ENCODE assay signal across 14 cellular contexts in the genomic region with DNA sequence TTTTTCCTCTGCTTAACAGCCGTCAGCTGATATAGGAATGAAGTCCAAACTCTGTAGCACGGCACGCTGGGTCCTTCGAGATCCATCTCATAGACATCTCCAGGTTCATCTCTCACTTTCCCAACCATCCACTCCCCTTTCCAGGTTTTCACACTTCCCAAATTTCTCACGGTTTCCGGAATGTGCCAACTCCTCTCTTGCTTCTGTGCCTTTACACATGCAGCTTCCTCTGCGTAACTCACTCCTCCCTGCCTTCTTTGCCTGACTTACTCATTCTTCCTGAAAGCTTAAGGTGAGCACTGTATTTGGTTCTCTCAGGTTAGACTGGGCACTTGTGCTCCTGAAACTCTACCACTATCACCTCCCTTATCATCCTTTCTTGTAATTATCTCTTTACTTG.
DNase-seq lines count a peak whose midpoint lies in the region; ATAC-seq and TF ChIP-seq lines count a peak whose summit lies in the region.
"Had no signal": no experiment of that assay in that cellular context is flagged by ENCODE, and none has a peak within 500 bp of the region (broad histone marks: within the 10 kb centered on the region; RNA-seq: fewer than 3 reads in every experiment).

No MANE protein-coding gene starts in this region.

- H3K4me3 Mint-ChIP-seq in MCF 10A (ENCODE audit: unreplicated experiment), result no peak overlapping the region
- no peak overlapping the region for H3K4me3 Mint-ChIP-seq in activated T-helper 2 cell treated with anti-CD3 and anti-CD28 coated beads, Interferon-gamma antibody, Interleukin-2, Interleukin-4, amounts not matched to agents 10 μg/mL and 5 μg/mL and 100 μg/mL, durations not matched to agents 14 hours and 24 hours and 36 hours (ENCODE audit: low read depth)

- CTCF ChIA-PET in MCF 10A (lab: Yijun Ruan, JAX) (interaction anchor here (1.5 kb wide), 1 partner anchor 19 kb away, joined by 4 read pairs; no protein-coding TSS in a partner anchor), mammary epithelial cell (lab: Charles Lee; ENCODE audit: low non-redundant PET) (no interaction called here)

- no peak overlapping the region for H3K4me2 ChIP-seq in mammary epithelial cell (ENCODE audit: insufficient read depth, low read depth, low read length)
- H3K4me2 ChIP-seq: BLaER1 treated with 17β-estradiol and CSF1 and Interleukin-3, amounts not matched to agents 10 nM and 100 nM had no signal

- no peaks in the 10 kb centered on the region for H4K20me1 ChIP-seq in mammary epithelial cell (ENCODE audit: insufficient read depth, low read length)
- H4K20me1 ChIP-seq: BLaER1 treated with 17β-estradiol and CSF1 and Interleukin-3, amounts not matched to agents 10 nM and 100 nM had no signal

- intact Hi-C loops in MCF 10A (cut with micrococcal nuclease) (no loop called here), mammary epithelial cell (cut with micrococcal nuclease) (no loop called here)
- intact Hi-C loops in activated T-helper 2 cell treated with anti-CD3 and anti-CD28 coated beads, Interferon-gamma antibody, Interleukin-2, Interleukin-4, amounts not matched to agents 10 μg/mL and 5 μg/mL and 100 μg/mL, durations not matched to agents 14 hours and 24 hours and 36 hours (cut with micrococcal nuclease), result no loop called here

- TF ChIP-seq CTCF in MCF 10A (IDR thresholded peaks at IDR 0.05; ENCODE audit: unreplicated experiment), result no peak
- TF ChIP-seq CTCF in mammary epithelial cell (conservative IDR thresholded peaks at IDR 0.05 in 1 of 2, IDR thresholded peaks at IDR 0.05 in 1 of 2; ENCODE audit: extremely low read depth in 1 of 2, insufficient read depth in 1 of 2, low read depth in 1 of 2, low read length in 2 of 2), result no peak
- no peak for TF ChIP-seq CTCF in cardiac fibroblast (IDR thresholded peaks at IDR 0.05; ENCODE audit: low read depth, low read length)
- TF ChIP-seq CTCF in fibroblast of pulmonary artery (IDR thresholded peaks at IDR 0.05; ENCODE audit: low read length, missing control alignments), result no peak
- TF ChIP-seq CTCF in omental fat pad (IDR thresholded peaks at IDR 0.05), result no peak

- H3K36me3 ChIP-seq in mammary epithelial cell (ENCODE audit: insufficient read depth, low read length), result no peaks in the 10 kb centered on the region

- H3K9ac ChIP-seq in mammary epithelial cell (ENCODE audit: insufficient read depth, low read length), result no peak overlapping the region
- H3K9ac ChIP-seq: BLaER1 treated with 17β-estradiol and CSF1 and Interleukin-3, amounts not matched to agents 10 nM and 100 nM had no signal

- dilution Hi-C loops in mammary epithelial cell (cut with HindIII; ENCODE audit: low sequenced_read_pairs), result no loop called here

- in situ Hi-C loops in mammary epithelial cell (cut with MboI; ENCODE audit: low sequenced_read_pairs in 2 of 2), result no loop called here

- H3K36me3 Mint-ChIP-seq in MCF 10A (ENCODE audit: insufficient read depth, unreplicated experiment), result peaks cover 42% of the 10 kb centered on the region
- peaks cover 11% of the 10 kb centered on the region for H3K36me3 Mint-ChIP-seq in activated T-helper 2 cell treated with anti-CD3 and anti-CD28 coated beads, Interferon-gamma antibody, Interleukin-2, Interleukin-4, amounts not matched to agents 10 μg/mL and 5 μg/mL and 100 μg/mL, durations not matched to agents 14 hours and 24 hours and 36 hours (ENCODE audit: low read depth)

- no peaks in the 10 kb centered on the region for H3K27me3 Mint-ChIP-seq in MCF 10A (ENCODE audit: insufficient read depth, unreplicated experiment)
- no peaks in the 10 kb centered on the region for H3K27me3 Mint-ChIP-seq in activated T-helper 2 cell treated with anti-CD3 and anti-CD28 coated beads, Interferon-gamma antibody, Interleukin-2, Interleukin-4, amounts not matched to agents 10 μg/mL and 5 μg/mL and 100 μg/mL, durations not matched to agents 14 hours and 24 hours and 36 hours (ENCODE audit: low read depth)
- H3K27me3 Mint-ChIP-seq: CD4-positive, CD25-positive, alpha-beta regulatory T cell had no signal

- H3K4me1 Mint-ChIP-seq in MCF 10A (ENCODE audit: insufficient read depth, unreplicated experiment), result no peaks in the 10 kb centered on the region
- no peaks in the 10 kb centered on the region for H3K4me1 Mint-ChIP-seq in activated T-helper 2 cell treated with anti-CD3 and anti-CD28 coated beads, Interferon-gamma antibody, Interleukin-2, Interleukin-4, amounts not matched to agents 10 μg/mL and 5 μg/mL and 100 μg/mL, durations not matched to agents 14 hours and 24 hours and 36 hours (ENCODE audit: low read depth)

- no peak overlapping the region for H3K27ac Mint-ChIP-seq in MCF 10A (ENCODE audit: low read depth, unreplicated experiment)
- H3K27ac Mint-ChIP-seq in activated T-helper 2 cell treated with anti-CD3 and anti-CD28 coated beads, Interferon-gamma antibody, Interleukin-2, Interleukin-4, amounts not matched to agents 10 μg/mL and 5 μg/mL and 100 μg/mL, durations not matched to agents 14 hours and 24 hours and 36 hours, result no peak overlapping the region
- H3K27ac Mint-ChIP-seq: CD4-positive, CD25-positive, alpha-beta regulatory T cell had no signal

- no peaks in the 10 kb centered on the region for H3K4me1 ChIP-seq in mammary epithelial cell (ENCODE audit: insufficient read depth, low read length)

- no peak overlapping the region for H2AFZ ChIP-seq in mammary epithelial cell (ENCODE audit: low read depth, low read length)

- peak; percentile 74 for ATAC-seq in omental fat pad (ENCODE audit: low FRiP score)
- ATAC-seq in HG03045 (IDR thresholded peaks at IDR 0.05; ENCODE audit: unreplicated experiment), result no peak
- ATAC-seq: GM12878 had no signal

- peaks cover 8% of the 10 kb centered on the region for H3K9me3 Mint-ChIP-seq in MCF 10A (ENCODE audit: unreplicated experiment)
- no peaks in the 10 kb centered on the region for H3K9me3 Mint-ChIP-seq in activated T-helper 2 cell treated with anti-CD3 and anti-CD28 coated beads, Interferon-gamma antibody, Interleukin-2, Interleukin-4, amounts not matched to agents 10 μg/mL and 5 μg/mL and 100 μg/mL, durations not matched to agents 14 hours and 24 hours and 36 hours

- no peaks in the 10 kb centered on the region for H3K27me3 ChIP-seq in mammary epithelial cell (ENCODE audit: insufficient read depth, low read length)
- H3K27me3 ChIP-seq: BLaER1 treated with 17β-estradiol and CSF1 and Interleukin-3, amounts not matched to agents 10 nM and 100 nM had no signal

- 97% methylated on average over 7 of the region's 7 CpGs for WGBS in mammary epithelial cell (ENCODE audit: low coverage, missing lambda C conversion rate)

- no peaks in the 10 kb centered on the region for H3K9me3 ChIP-seq in mammary epithelial cell (replicated peaks; ENCODE audit: insufficient read depth, low read length)

- DNase-seq in MCF 10A (ENCODE audit: unreplicated experiment), result peak; percentile 26
- DNase-seq in mammary epithelial cell, result no peak
- DNase-seq in cardiac fibroblast (ENCODE audit: low read depth in 2 of 2), result peak; percentile 47 to 52
- DNase-seq in fibroblast of pulmonary artery (ENCODE audit: low read depth), result peak; percentile 65
- DNase-seq in omental fat pad (ENCODE audit: low spot score), result no peak
- no peak for DNase-seq in activated T-helper 2 cell treated with anti-CD3 and anti-CD28 coated beads, Interferon-gamma antibody, Interleukin-2, Interleukin-4, amounts not matched to agents 10 μg/mL and 5 μg/mL and 100 μg/mL, durations not matched to agents 14 hours and 24 hours and 36 hours (ENCODE audit: low spot score)
- no peak for DNase-seq in RKO (ENCODE audit: low spot score)
- DNase-seq: ACHN; CD4-positive, CD25-positive, alpha-beta regulatory T cell; DMS53; HCEC 1CT had no signal

- H3K27ac ChIP-seq in mammary epithelial cell (ENCODE audit: insufficient read depth, low read depth, low read length), result no peak overlapping the region
- H3K27ac ChIP-seq: BLaER1 treated with 17β-estradiol and CSF1 and Interleukin-3, amounts not matched to agents 10 nM and 100 nM had no signal

- H3K4me3 ChIP-seq in mammary epithelial cell (replicated peaks in 1 of 3; ENCODE audit: insufficient read depth in 1 of 3, low read depth in 2 of 3, low read length in 3 of 3), result no peak overlapping the region
- H3K4me3 ChIP-seq in cardiac fibroblast (replicated peaks in 1 of 2; ENCODE audit: low read depth in 2 of 2, low read length in 2 of 2), result no peak overlapping the region
- H3K4me3 ChIP-seq in fibroblast of pulmonary artery (replicated peaks; ENCODE audit: low read depth, low read length), result no peak overlapping the region
- H3K4me3 ChIP-seq: BLaER1 treated with 17β-estradiol and CSF1 and Interleukin-3, amounts not matched to agents 10 nM and 100 nM; GM12878 had no signal

- POLR2A ChIA-PET in MCF 10A (lab: Yijun Ruan, JAX), result interaction anchor here (0.7 to 1.6 kb wide), 2 partner anchors 14 to 298 kb away, joined by 3 to 5 read pairs; no protein-coding TSS in a partner anchor

- no peaks in the 10 kb centered on the region for H3K79me2 ChIP-seq in mammary epithelial cell (ENCODE audit: insufficient read depth, low read length)

- BruUV-seq in MCF 10A (replicated peaks; lab: Mats Ljungman, UMichigan) (no TSS peak), mammary epithelial cell (replicated peaks; lab: Mats Ljungman, UMichigan) (no TSS peak)

Comparison
In these comparisons a context has a peak if more than half of its experiments do, and no peak if none do; other contexts are left out.
1. DNase-seq: peak in MCF 10A (single experiment), cardiac fibroblast (2 of 2) and fibroblast of pulmonary artery (single experiment); none in mammary epithelial cell (single experiment), omental fat pad (single experiment), activated T-helper 2 cell treated with anti-CD3 and anti-CD28 coated beads, Interferon-gamma antibody, Interleukin-2, Interleukin-4, amounts not matched to agents 10 μg/mL and 5 μg/mL and 100 μg/mL, durations not matched to agents 14 hours and 24 hours and 36 hours (single experiment) and RKO (single experiment).